ENCODE assay signal across 8 cellular contexts in genomic region chr16:49441366-49441780, GRCh38.
A peak's percentile ranks its signal among the peaks of the same experiment; 100 is the strongest.
DNase-seq lines count a peak whose midpoint lies in the region; ATAC-seq and TF ChIP-seq lines count a peak whose summit lies in the region.

No MANE protein-coding gene starts in this region.

- H3K27me3 Mint-ChIP-seq in CD4-positive, alpha-beta T cell, result no peaks in the 10 kb centered on the region

- H3K4me1 Mint-ChIP-seq in CD4-positive, alpha-beta T cell (ENCODE audit: low read depth), result peaks cover 32% of the 10 kb centered on the region

- CTCF ChIA-PET in CD4-positive, alpha-beta T cell (lab: Charles Lee), result no interaction called here

- WGBS in psoas muscle, 3 donors, result 41 to 45% (median 41%) methylated on average over 18 of the region's 18 CpGs

- H3K27ac ChIP-seq in CD4-positive, alpha-beta T cell (ENCODE audit: low read depth, low read length), result peak overlapping the region; percentile 54
- H3K27ac ChIP-seq in psoas muscle, result peak overlapping the region; percentile 9

- peak overlapping the region; percentile 80 for H3K27ac Mint-ChIP-seq in CD4-positive, alpha-beta T cell

- no peaks in the 10 kb centered on the region for H3K4me1 ChIP-seq in psoas muscle

- peak overlapping the region; percentile 43 for H3K4me3 Mint-ChIP-seq in CD4-positive, alpha-beta T cell

- POLR2A ChIA-PET in CD4-positive, alpha-beta T cell (lab: Charles Lee), result no interaction called here

- H3K36me3 Mint-ChIP-seq in CD4-positive, alpha-beta T cell (ENCODE audit: low read depth), result no peaks in the 10 kb centered on the region

- DNase-seq in CD4-positive, alpha-beta T cell, result peak; percentile 57 to 81 (median 70)
- peak; percentile 57 for DNase-seq in GM19240 (ENCODE audit: insufficient read length, low spot score)
- DNase-seq in activated CD4-positive, CD25-positive, alpha-beta regulatory T cell treated with anti-CD3 and anti-CD28 coated beads, Interleukin-2, amount 50 U/mL, for 72 hours, result peak; percentile 52
- DNase-seq in effector CD4-positive, alpha-beta T cell, result peak; percentile 44
- peak in 1 of 2 donors; percentile 39 for DNase-seq in psoas muscle
- no peak for DNase-seq in cerebellar nuclear complex (lab: John Stamatoyannopoulos, UW)
- no peak for DNase-seq in mesenteric fat pad (ENCODE audit: low spot score)

- peak; percentile 64 for TF ChIP-seq CTCF in CD4-positive, alpha-beta T cell (IDR thresholded peaks at IDR 0.05)
- TF ChIP-seq CTCF in psoas muscle (IDR thresholded peaks at IDR 0.05), result no peak

- H3K4me3 ChIP-seq in psoas muscle, result no peak overlapping the region

- H3K9me3 Mint-ChIP-seq in CD4-positive, alpha-beta T cell, result no peaks in the 10 kb centered on the region

- ATAC-seq in CD4-positive, alpha-beta T cell (ENCODE audit: poor library complexity), result peak; percentile 99
- ATAC-seq in HG03354 (IDR thresholded peaks at IDR 0.05; ENCODE audit: poor library complexity, severe bottlenecking, unreplicated experiment) (peak; percentile 99), psoas muscle (peak in 3 of 4 donors; percentile 23 to 38 (median 38))

- H3K27me3 ChIP-seq in CD4-positive, alpha-beta T cell (ENCODE audit: control insufficient read depth, insufficient read depth, low read length), result no peaks in the 10 kb centered on the region
- peaks cover 0 to 4% (median 0%) of the 10 kb centered on the region in 3 donors for H3K27me3 ChIP-seq in psoas muscle (ENCODE audit: insufficient read depth in 3 of 3, low read length in 2 of 3)

- H3K36me3 ChIP-seq in psoas muscle (ENCODE audit: insufficient read depth in 1 of 2, low read depth in 1 of 2), result no peaks in the 10 kb centered on the region

- H3K9me3 ChIP-seq in CD4-positive, alpha-beta T cell (ENCODE audit: control insufficient read depth, low read length), result no peaks in the 10 kb centered on the region
- H3K9me3 ChIP-seq in psoas muscle, result no peaks in the 10 kb centered on the region

- intact Hi-C loops in CD4-positive, alpha-beta T cell (cut with DNase I, micrococcal nuclease), result loop anchor here (1.0 to 10.0 kb wide), 5 partner anchors 22 to 413 kb away; partner anchors contain the start of gene ZNF423 (in 1 of the 2)
- intact Hi-C loops in psoas muscle (cut with DNase I), result no loop called here

Comparison
In these comparisons a context has a peak if more than half of its experiments do, and no peak if none do; other contexts are left out.
1. ATAC-seq: peak in every context shown above with its lines; median percentile 99 in CD4-positive, alpha-beta T cell; 99 in HG03354; 38 in psoas muscle.
2. DNase-seq: peak in CD4-positive, alpha-beta T cell (10 of 10), GM19240 (single experiment), activated CD4-positive, CD25-positive, alpha-beta regulatory T cell treated with anti-CD3 and anti-CD28 coated beads, Interleukin-2, amount 50 U/mL, for 72 hours (single experiment) and effector CD4-positive, alpha-beta T cell (single experiment); none in cerebellar nuclear complex (0 of 2) and mesenteric fat pad (single experiment).
3. intact Hi-C loops: an anchor here in CD4-positive, alpha-beta T cell (1.0 to 10.0 kb wide); none called in psoas muscle.